ENCODE assay signal across 12 cellular contexts in the genomic region with DNA sequence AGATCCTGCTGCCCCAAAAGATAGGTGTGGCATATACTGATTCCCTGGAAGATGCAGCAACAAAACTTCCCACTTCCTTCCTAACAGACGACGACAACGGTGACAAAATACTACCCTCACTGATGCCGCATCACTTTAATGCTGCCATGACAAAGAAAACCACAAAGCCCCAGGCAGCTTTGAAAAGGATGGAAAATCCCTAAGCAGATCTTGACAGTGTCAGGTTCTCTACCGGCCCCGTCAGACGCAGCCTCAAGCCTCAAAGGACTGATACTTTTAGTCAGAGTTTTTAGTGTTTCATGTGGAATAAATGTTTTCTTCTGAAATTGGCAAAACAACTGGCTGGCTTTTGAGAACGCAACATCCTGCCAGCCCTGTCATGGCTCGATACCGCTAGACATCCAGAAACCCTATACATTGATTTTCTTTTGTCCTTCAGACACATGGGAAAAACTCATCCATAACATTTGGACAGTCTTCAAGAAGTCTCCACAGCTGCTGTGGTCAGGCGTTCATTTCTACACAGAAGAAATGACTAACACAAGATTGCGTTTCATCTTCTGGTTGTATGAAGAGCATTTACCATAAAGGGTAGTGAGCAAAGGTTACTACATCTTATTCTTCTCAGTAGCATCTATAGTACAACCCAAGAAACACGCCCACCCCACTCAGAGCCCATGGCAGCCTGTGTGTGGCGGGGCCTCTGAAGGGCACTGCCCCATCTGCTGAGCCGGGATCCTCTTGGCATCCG.
"Had no signal": no experiment of that assay in that cellular context is flagged by ENCODE, and none has a peak within 500 bp of the region (broad histone marks: within the 10 kb centered on the region; RNA-seq: fewer than 3 reads in every experiment).

No MANE protein-coding gene starts in this region.

- H3K27me3 ChIP-seq: brain microvascular endothelial cell, hepatocyte, neural progenitor cell, pancreas, testis had no signal

- H2AFZ ChIP-seq: hepatocyte, neural progenitor cell had no signal

- H3K4me1 ChIP-seq: neural progenitor cell, pancreas, testis had no signal

- H3K4me1 Mint-ChIP-seq: activated naive CD4-positive, alpha-beta T cell treated with anti-CD3 and anti-CD28 coated beads, Interleukin-2, amount 50 U/mL, for 24 hours; neural progenitor cell had no signal

- H3K9me3 Mint-ChIP-seq: activated naive CD4-positive, alpha-beta T cell treated with anti-CD3 and anti-CD28 coated beads, Interleukin-2, amount 50 U/mL, for 24 hours; neural progenitor cell; stimulated activated naive CD8-positive, alpha-beta T cell treated with anti-CD3 and anti-CD28 coated beads, Interleukin-15, Interleukin-2, amounts not matched to agents 100 ng/mL and 50 ng/mL, for 24 hours had no signal

- H3K9me3 ChIP-seq: pancreas, testis had no signal

- H3K79me2 ChIP-seq: hepatocyte had no signal

- H3K4me2 ChIP-seq: hepatocyte, neural progenitor cell had no signal

- H3K9ac ChIP-seq: neural progenitor cell had no signal

- H3K4me3 Mint-ChIP-seq: activated naive CD4-positive, alpha-beta T cell treated with anti-CD3 and anti-CD28 coated beads, Interleukin-2, amount 50 U/mL, for 24 hours; neural progenitor cell; stimulated activated naive CD8-positive, alpha-beta T cell treated with anti-CD3 and anti-CD28 coated beads, Interleukin-15, Interleukin-2, amounts not matched to agents 100 ng/mL and 50 ng/mL, for 24 hours; T-cell had no signal

- H3K36me3 ChIP-seq: brain microvascular endothelial cell, neural progenitor cell had no signal

- FAIRE-seq: pancreas had no signal

- H3K27ac Mint-ChIP-seq: activated naive CD4-positive, alpha-beta T cell treated with anti-CD3 and anti-CD28 coated beads, Interleukin-2, amount 50 U/mL, for 24 hours; stimulated activated naive CD8-positive, alpha-beta T cell treated with anti-CD3 and anti-CD28 coated beads, Interleukin-15, Interleukin-2, amounts not matched to agents 100 ng/mL and 50 ng/mL, for 24 hours; T-cell had no signal

- H3K27me3 Mint-ChIP-seq: activated naive CD4-positive, alpha-beta T cell treated with anti-CD3 and anti-CD28 coated beads, Interleukin-2, amount 50 U/mL, for 24 hours; stimulated activated naive CD8-positive, alpha-beta T cell treated with anti-CD3 and anti-CD28 coated beads, Interleukin-15, Interleukin-2, amounts not matched to agents 100 ng/mL and 50 ng/mL, for 24 hours; T-cell had no signal

- ATAC-seq: pancreas had no signal

- H3K4me3 ChIP-seq: hepatocyte, neural progenitor cell, pancreas, SK-N-MC, testis had no signal

- H3K27ac ChIP-seq: brain microvascular endothelial cell, hepatocyte, neural progenitor cell, pancreas, SK-N-MC, testis had no signal

- DNase-seq: activated CD8-positive, alpha-beta memory T cell treated with anti-CD3 and anti-CD28 coated beads for 24 hours; brain microvascular endothelial cell; cerebellar nuclear complex; dermis blood vessel endothelial cell; pancreas; T-cell; testis had no signal
